ENCODE assay signal across 9 cellular contexts in genomic region chr16:68069511-68070248, GRCh38. TPM values are rescaled to one million over a fixed set of nuclear protein-coding genes. Genes with fewer than 3 reads are reported as not detected.
DNase-seq lines count a peak whose midpoint lies in the region; ATAC-seq, FAIRE-seq and TF ChIP-seq lines count a peak whose summit lies in the region.
"Had no signal": no experiment of that assay in that cellular context is flagged by ENCODE, and none has a peak within 500 bp of the region (broad histone marks: within the 10 kb centered on the region; RNA-seq: fewer than 3 reads in every experiment).

No MANE protein-coding gene starts in this region.

- H3K9me3 ChIP-seq in neutrophil = no peaks in the 10 kb centered on the region

- TF ChIP-seq CTCF in neutrophil (IDR thresholded peaks at IDR 0.05) (no peak), dorsolateral prefrontal cortex (IDR thresholded peaks at IDR 0.05 in 54 of 56, conservative IDR thresholded peaks at IDR 0.05 in 2 of 56; ENCODE audit: low read depth in 1 of 56, partially characterized antibody in 56 of 56) (no peak)

- H3K4me3 Mint-ChIP-seq in activated naive CD8-positive, alpha-beta T cell treated with anti-CD3 and anti-CD28 coated beads, Interleukin-2, amount 50 U/mL, for 24 hours = no peak overlapping the region

- ATAC-seq in activated naive CD8-positive, alpha-beta T cell treated with anti-CD3 and anti-CD28 coated beads, Interleukin-2, amount 50 U/mL, for 24 hours = peak; percentile 30
- no peak for ATAC-seq in HG03196 (IDR thresholded peaks at IDR 0.05; ENCODE audit: unreplicated experiment)

- peak; percentile 90 for DNase-seq in DMS53 (lab: John Stamatoyannopoulos, UW)
- DNase-seq in NCI-H524 (lab: John Stamatoyannopoulos, UW) = peak; percentile 76 to 93
- no peak for DNase-seq in activated naive CD8-positive, alpha-beta T cell treated with anti-CD3 and anti-CD28 coated beads, Interleukin-2, amount 50 U/mL, for 24 hours
- DNase-seq in NCI-H345 (lab: John Stamatoyannopoulos, UW) = no peak
- DNase-seq in frontal cortex (ENCODE audit: low spot score in 2 of 2) = no peak
- no peak for DNase-seq in dorsolateral prefrontal cortex
- DNase-seq: GDM1 had no signal

- H3K27me3 ChIP-seq in neutrophil (no peaks in the 10 kb centered on the region), dorsolateral prefrontal cortex (no peaks in the 10 kb centered on the region)

- H3K4me3 ChIP-seq in neutrophil (ENCODE audit: low read depth in 1 of 2, low read length in 1 of 2) = peak overlapping the region in 1 of 2 experiments; percentile 35
- H3K4me3 ChIP-seq in dorsolateral prefrontal cortex = no peak overlapping the region

- H3K9me3 Mint-ChIP-seq in activated naive CD8-positive, alpha-beta T cell treated with anti-CD3 and anti-CD28 coated beads, Interleukin-2, amount 50 U/mL, for 24 hours = no peaks in the 10 kb centered on the region

- H3K27ac ChIP-seq in neutrophil (peak overlapping the region; percentile 79), dorsolateral prefrontal cortex (no peak overlapping the region)

- intact Hi-C loops in dorsolateral prefrontal cortex (cut with DNase I) = no loop called here

- H3K27ac Mint-ChIP-seq in activated naive CD8-positive, alpha-beta T cell treated with anti-CD3 and anti-CD28 coated beads, Interleukin-2, amount 50 U/mL, for 24 hours = peak overlapping the region; percentile 82

- peaks cover 52% of the 10 kb centered on the region for H3K36me3 Mint-ChIP-seq in activated naive CD8-positive, alpha-beta T cell treated with anti-CD3 and anti-CD28 coated beads, Interleukin-2, amount 50 U/mL, for 24 hours (ENCODE audit: low read depth)

- no peak for FAIRE-seq in frontal cortex (lab: Jason Lieb, UNC)

- H3K4me1 Mint-ChIP-seq in activated naive CD8-positive, alpha-beta T cell treated with anti-CD3 and anti-CD28 coated beads, Interleukin-2, amount 50 U/mL, for 24 hours = peaks cover 66% of the 10 kb centered on the region

- no peaks in the 10 kb centered on the region for H3K27me3 Mint-ChIP-seq in activated naive CD8-positive, alpha-beta T cell treated with anti-CD3 and anti-CD28 coated beads, Interleukin-2, amount 50 U/mL, for 24 hours

- peaks cover 59 to 69% of the 10 kb centered on the region in 2 experiments for H3K4me1 ChIP-seq in neutrophil (ENCODE audit: control insufficient read depth in 1 of 2, insufficient read depth in 1 of 2, low read depth in 1 of 2, low read length in 1 of 2)

- H3K36me3 ChIP-seq in neutrophil = peaks cover 47% of the 10 kb centered on the region

RNA-seq across cellular contexts. Expression of gene NFATC3, which starts 15.5 kb away (rescaled TPM):
- 21.6 TPM for total RNA-seq in frontal cortex
- total RNA-seq in dorsolateral prefrontal cortex = 10 to 100 TPM; 30.0 to 60.4 (median 40.8) TPM

RNA-seq across cellular contexts. Expression of gene DUS2, which starts 46.6 kb away (rescaled TPM):
- 11.0 TPM for total RNA-seq in frontal cortex
- 10 to 100 TPM; 10.6 to 25.8 (median 17.6) TPM for total RNA-seq in dorsolateral prefrontal cortex

RNA-seq across cellular contexts. Expression of gene DDX28, which starts 46.6 kb away (rescaled TPM):
- 13.5 TPM for total RNA-seq in frontal cortex
- total RNA-seq in dorsolateral prefrontal cortex = 10 to 100 TPM in 3 of 120 experiments, 1 to 10 TPM in 117; 3.1 to 10.7 (median 6.9) TPM

RNA-seq across cellular contexts. Expression of gene DPEP2NB, which starts 54.0 kb away (rescaled TPM):
- total RNA-seq in frontal cortex (not detected), dorsolateral prefrontal cortex (under 1 TPM in 2 of 120 experiments, not detected in 118; 0.41 to 0.43 TPM)

Comparison
In these comparisons a context has a peak if more than half of its experiments do, and no peak if none do; other contexts are left out.
1. DNase-seq: peak in DMS53 (single experiment) and NCI-H524 (2 of 2); none in activated naive CD8-positive, alpha-beta T cell treated with anti-CD3 and anti-CD28 coated beads, Interleukin-2, amount 50 U/mL, for 24 hours (single experiment), NCI-H345 (single experiment), frontal cortex (0 of 2) and dorsolateral prefrontal cortex (0 of 10).